In genomic region chr20:60870040-60870439, GRCh38 we compare ENCODE assay signal across 2 cellular contexts.
TF ChIP-seq lines count a peak whose summit lies in the region.

No MANE protein-coding gene starts in this region.

TF ChIP-seq in HepG2, 621 proteins besides CTCF, POLR2A, EP300 and RAD21:
- TF ChIP-seq, protein P1, sequence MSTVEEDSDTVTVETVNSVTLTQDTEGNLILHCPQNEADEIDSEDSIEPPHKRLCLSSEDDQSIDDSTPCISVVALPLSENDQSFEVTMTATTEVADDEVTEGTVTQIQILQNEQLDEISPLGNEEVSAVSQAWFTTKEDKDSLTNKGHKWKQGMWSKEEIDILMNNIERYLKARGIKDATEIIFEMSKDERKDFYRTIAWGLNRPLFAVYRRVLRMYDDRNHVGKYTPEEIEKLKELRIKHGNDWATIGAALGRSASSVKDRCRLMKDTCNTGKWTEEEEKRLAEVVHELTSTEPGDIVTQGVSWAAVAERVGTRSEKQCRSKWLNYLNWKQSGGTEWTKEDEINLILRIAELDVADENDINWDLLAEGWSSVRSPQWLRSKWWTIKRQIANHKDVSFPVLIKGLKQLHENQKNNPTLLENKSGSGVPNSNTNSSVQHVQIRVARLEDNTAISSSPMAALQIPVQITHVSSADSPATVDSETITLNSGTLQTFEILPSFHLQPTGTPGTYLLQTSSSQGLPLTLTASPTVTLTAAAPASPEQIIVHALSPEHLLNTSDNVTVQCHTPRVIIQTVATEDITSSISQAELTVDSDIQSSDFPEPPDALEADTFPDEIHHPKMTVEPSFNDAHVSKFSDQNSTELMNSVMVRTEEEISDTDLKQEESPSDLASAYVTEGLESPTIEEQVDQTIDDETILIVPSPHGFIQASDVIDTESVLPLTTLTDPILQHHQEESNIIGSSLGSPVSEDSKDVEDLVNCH (CRISPR knock-in tag; IDR thresholded peaks at IDR 0.05) = no peak
- no peak for TF ChIP-seq SUZ12 (IDR thresholded peaks at IDR 0.05; ENCODE audit: low read depth, low read length)
- no peak for TF ChIP-seq PAXIP1 (CRISPR knock-in tag; conservative IDR thresholded peaks at IDR 0.05)
- TF ChIP-seq, protein P2, sequence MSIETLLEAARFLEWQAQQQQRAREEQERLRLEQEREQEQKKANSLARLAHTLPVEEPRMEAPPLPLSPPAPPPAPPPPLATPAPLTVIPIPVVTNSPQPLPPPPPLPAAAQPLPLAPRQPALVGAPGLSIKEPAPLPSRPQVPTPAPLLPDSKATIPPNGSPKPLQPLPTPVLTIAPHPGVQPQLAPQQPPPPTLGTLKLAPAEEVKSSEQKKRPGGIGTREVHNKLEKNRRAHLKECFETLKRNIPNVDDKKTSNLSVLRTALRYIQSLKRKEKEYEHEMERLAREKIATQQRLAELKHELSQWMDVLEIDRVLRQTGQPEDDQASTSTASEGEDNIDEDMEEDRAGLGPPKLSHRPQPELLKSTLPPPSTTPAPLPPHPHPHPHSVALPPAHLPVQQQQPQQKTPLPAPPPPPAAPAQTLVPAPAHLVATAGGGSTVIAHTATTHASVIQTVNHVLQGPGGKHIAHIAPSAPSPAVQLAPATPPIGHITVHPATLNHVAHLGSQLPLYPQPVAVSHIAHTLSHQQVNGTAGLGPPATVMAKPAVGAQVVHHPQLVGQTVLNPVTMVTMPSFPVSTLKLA (IDR thresholded peaks at IDR 0.05) = peak; percentile 54; the same call in 1 of the 2 replicates
- TF ChIP-seq ZNF101 (CRISPR knock-in tag; IDR thresholded peaks at IDR 0.05; ENCODE audit: borderline replicate concordance, low read depth) = no peak
- 0 out of 2 replicates have a peak, but pooled peaks have one; percentile 37 for TF ChIP-seq ZNF207 (IDR thresholded peaks at IDR 0.05; ENCODE audit: borderline replicate concordance)

TF ChIP-seq in neural cell, 6 proteins besides CTCF, POLR2A, EP300 and RAD21 (continued from another document):
- no peak for TF ChIP-seq REST (IDR thresholded peaks at IDR 0.05; ENCODE audit: borderline replicate concordance)
- no peak for TF ChIP-seq SMC3 (conservative IDR thresholded peaks at IDR 0.05; ENCODE audit: poor library complexity)
- no peak for TF ChIP-seq POLR2AphosphoS5 (IDR thresholded peaks at IDR 0.05)
- TF ChIP-seq EZH2 (IDR thresholded peaks at IDR 0.05; ENCODE audit: borderline replicate concordance, insufficient read depth, low read length, poor library complexity, severe bottlenecking) = no peak
